In genomic region chr5:71738962-71739361, GRCh38 we compare ENCODE assay signal across 26 cellular contexts. TPM values are rescaled to one million over a fixed set of nuclear protein-coding genes. Genes with fewer than 3 reads are reported as not detected.
"Had no signal": no experiment of that assay in that cellular context is flagged by ENCODE, and none has a peak within 500 bp of the region (broad histone marks: within the 10 kb centered on the region; RNA-seq: fewer than 3 reads in every experiment).

No MANE protein-coding gene starts in this region.

- H3K9me3 ChIP-seq: colonic mucosa had no signal

- H3K4me3 ChIP-seq: cardiac muscle cell, colonic mucosa had no signal

- ATAC-seq: activated CD4-positive, alpha-beta T cell treated with anti-CD3 and anti-CD28 coated beads for 36 hours; activated CD8-positive, alpha-beta T cell treated with anti-CD3 and anti-CD28 coated beads for 36 hours; activated T-cell treated with anti-CD3 and anti-CD28 coated beads, Interleukin-2, amount 50 U/mL, for 72 hours; PC-3; T-cell had no signal

- H3K27me3 ChIP-seq: brain microvascular endothelial cell, cardiac muscle cell, colonic mucosa had no signal

- H3K27ac ChIP-seq: brain microvascular endothelial cell, cardiac muscle cell, colonic mucosa had no signal

- H3K36me3 ChIP-seq: brain microvascular endothelial cell, cardiac muscle cell, colonic mucosa had no signal

- DNase-seq: activated CD4-positive, alpha-beta T cell treated with anti-CD3 and anti-CD28 coated beads for 36 hours; activated CD4-positive, alpha-beta T cell treated with anti-CD3 and anti-CD28 coated beads, Interleukin-2, amount 50 U/mL, for 1 hour; activated CD4-positive, CD25-positive, alpha-beta regulatory T cell; activated CD8-positive, alpha-beta memory T cell treated with anti-CD3 and anti-CD28 coated beads, Interleukin-2, amount 50 U/mL, for 4 hours; activated CD8-positive, alpha-beta T cell treated with anti-CD3 and anti-CD28 coated beads for 36 hours; activated gamma-delta T cell treated with Interleukin-2 at 50 U/mL for 16 hours; activated naive CD4-positive, alpha-beta T cell treated with anti-CD3 and anti-CD28 coated beads, Interleukin-2, amount 10 ng/mL, durations not matched to agents 7 days and 5 days; activated naive CD8-positive, alpha-beta T cell treated with anti-CD3 and anti-CD28 coated beads for 36 hours; activated T-cell treated with anti-CD3 and anti-CD28 coated beads, Interleukin-2, amount 50 U/mL, for 72 hours; brain microvascular endothelial cell; colonic mucosa; MM.1S; NCI-H1105 treated with DMSO at 0.1 percent for 48 hours; NCI-H1436 treated with DMSO at 0.1 percent for 48 hours; NCI-H187; NCI-H2081; NCI-H446; NCI-H524; PC-3; SHP77 treated with DMSO at 0.1 percent for 48 hours; T-cell; T-helper 2 cell; T1000 had no signal

RNA-seq across cellular contexts. Expression of gene CARTPT, which starts 19.9 kb away (rescaled TPM):
- total RNA-seq: activated CD4-positive, alpha-beta T cell treated with anti-CD3 and anti-CD28 coated beads for 36 hours; activated CD8-positive, alpha-beta T cell treated with anti-CD3 and anti-CD28 coated beads for 36 hours; activated naive CD8-positive, alpha-beta T cell treated with anti-CD3 and anti-CD28 coated beads for 36 hours; activated T-cell treated with anti-CD3 and anti-CD28 coated beads, Interleukin-2, amount 50 U/mL, for 72 hours; activated T-helper 2 cell treated with anti-CD3 and anti-CD28 coated beads, Interferon-gamma antibody, Interleukin-2, Interleukin-4, amounts not matched to agents 10 μg/mL and 5 μg/mL and 100 μg/mL, durations not matched to agents 14 hours and 24 hours and 36 hours; cardiac muscle cell; PC-3; SK-MEL-5; T-cell had no signal
